In the genomic region with DNA sequence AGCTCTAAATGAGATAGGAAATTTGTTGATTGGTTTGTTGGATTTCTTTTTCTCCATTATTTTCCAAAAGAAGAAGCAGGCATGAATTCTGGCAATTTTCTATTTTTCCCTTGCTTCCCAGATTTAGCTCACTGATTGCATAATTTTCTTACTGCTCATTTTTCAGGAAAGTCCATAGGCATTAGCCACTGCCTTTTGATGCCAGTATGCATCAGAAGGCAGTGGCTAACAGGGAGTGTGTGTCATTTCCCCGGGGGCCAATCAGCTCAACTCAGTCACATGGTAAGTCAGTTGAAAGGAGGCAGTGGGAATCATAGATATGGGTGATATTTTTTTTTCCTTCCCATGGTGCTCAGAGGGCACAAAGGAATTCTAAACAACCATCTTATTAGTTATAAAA, we compare ENCODE assay signal across 27 cellular contexts.
DNase-seq lines count a peak whose midpoint lies in the region; ATAC-seq and TF ChIP-seq lines count a peak whose summit lies in the region.
"Had no signal": no experiment of that assay in that cellular context is flagged by ENCODE, and none has a peak within 500 bp of the region (broad histone marks: within the 10 kb centered on the region; RNA-seq: fewer than 3 reads in every experiment).

No MANE protein-coding gene starts in this region.

- no peak overlapping the region for H2BK12ac ChIP-seq in mesenchymal stem cell (ENCODE audit: low read length in 2 of 2)

- no peaks in the 10 kb centered on the region for H3K27me3 Mint-ChIP-seq in activated naive CD4-positive, alpha-beta T cell treated with anti-CD3 and anti-CD28 coated beads for 36 hours (ENCODE audit: low read depth)
- H3K27me3 Mint-ChIP-seq in stimulated activated naive CD8-positive, alpha-beta T cell treated with anti-CD3 and anti-CD28 coated beads, Interleukin-15, amount 100 ng/mL, for 72 hours, result no peaks in the 10 kb centered on the region
- H3K27me3 Mint-ChIP-seq: activated CD8-positive, alpha-beta memory T cell treated with anti-CD3 and anti-CD28 coated beads, Interleukin-2, amount 10 ng/mL, durations not matched to agents 7 days and 5 days; activated naive CD4-positive, alpha-beta T cell treated with anti-CD3 and anti-CD28 coated beads, Interleukin-2, amount 10 ng/mL, durations not matched to agents 7 days and 5 days; CD4-positive, alpha-beta memory T cell; stimulated activated naive CD8-positive, alpha-beta T cell treated with anti-CD3 and anti-CD28 coated beads, Interleukin-15, Interleukin-2, amounts not matched to agents 100 ng/mL and 50 ng/mL, for 24 hours had no signal

- peaks cover 3% of the 10 kb centered on the region; the same call in 1 of the 2 replicates for H3K9me1 ChIP-seq in IMR-90 (ENCODE audit: insufficient read depth, low read length)

- no peaks in the 10 kb centered on the region for H3K79me2 ChIP-seq in mammary epithelial cell (ENCODE audit: insufficient read depth, low read length)

- intact Hi-C loops in IMR-90 (cut with micrococcal nuclease), result no loop called here
- intact Hi-C loops in mammary epithelial cell (cut with micrococcal nuclease), result no loop called here
- intact Hi-C loops in activated naive CD4-positive, alpha-beta T cell treated with anti-CD3 and anti-CD28 coated beads for 36 hours (cut with micrococcal nuclease), result no loop called here

- CTCF ChIA-PET in IMR-90 (lab: Yijun Ruan, JAX) (no interaction called here), mammary epithelial cell (lab: Charles Lee; ENCODE audit: low non-redundant PET) (no interaction called here)
- CTCF ChIA-PET in activated naive CD4-positive, alpha-beta T cell treated with anti-CD3 and anti-CD28 coated beads for 36 hours (lab: Charles Lee), result no interaction called here

- no peak overlapping the region for H3K18ac ChIP-seq in IMR-90 (ENCODE audit: low read depth, low read length)
- H3K18ac ChIP-seq in mesenchymal stem cell (ENCODE audit: low read depth in 1 of 2, low read length in 2 of 2), result no peak overlapping the region

- H2BK5ac ChIP-seq in IMR-90 (ENCODE audit: low read depth, low read length, poor library complexity, severe bottlenecking) (no peak overlapping the region), mesenchymal stem cell (ENCODE audit: low read depth, low read length, poor library complexity, severe bottlenecking) (no peak overlapping the region)

- POLR2A ChIA-PET in IMR-90 (lab: Charles Lee; ENCODE audit: unreplicated experiment), result no interaction called here

- no CpG with 5 or more reads among the region's 1 CpG for WGBS in IMR-90 (ENCODE audit: extremely low coverage in 2 of 2, insufficient read length in 1 of 2), 2 experiments
- WGBS in mammary epithelial cell (ENCODE audit: low coverage, missing lambda C conversion rate), result 30% methylated on average over 1 of the region's 1 CpG
- WGBS in mesenchymal stem cell, result 100% methylated on average over 1 of the region's 1 CpG

- H3K36me3 Mint-ChIP-seq in activated naive CD4-positive, alpha-beta T cell treated with anti-CD3 and anti-CD28 coated beads for 36 hours (ENCODE audit: low read depth), result peaks cover 1% of the 10 kb centered on the region
- H3K36me3 Mint-ChIP-seq: activated CD8-positive, alpha-beta memory T cell treated with anti-CD3 and anti-CD28 coated beads, Interleukin-2, amount 10 ng/mL, durations not matched to agents 7 days and 5 days; activated naive CD4-positive, alpha-beta T cell treated with anti-CD3 and anti-CD28 coated beads, Interleukin-2, amount 10 ng/mL, durations not matched to agents 7 days and 5 days; CD4-positive, alpha-beta memory T cell had no signal

- no peak overlapping the region for H3K56ac ChIP-seq in IMR-90 (ENCODE audit: extremely low read depth, insufficient read depth, low read length)

- H3K4me2 ChIP-seq in IMR-90 (ENCODE audit: low read depth, low read length) (no peak overlapping the region), mammary epithelial cell (ENCODE audit: insufficient read depth, low read depth, low read length) (no peak overlapping the region), mesenchymal stem cell (ENCODE audit: low read length, poor library complexity, severe bottlenecking) (no peak overlapping the region)

- TF ChIP-seq CTCF in IMR-90 (conservative IDR thresholded peaks at IDR 0.05; ENCODE audit: low read depth, low read length) (no peak), mammary epithelial cell (conservative IDR thresholded peaks at IDR 0.05 in 1 of 2, IDR thresholded peaks at IDR 0.05 in 1 of 2; ENCODE audit: extremely low read depth in 1 of 2, insufficient read depth in 1 of 2, low read depth in 1 of 2, low read length in 2 of 2) (no peak)

- H4K20me1 ChIP-seq in IMR-90 (ENCODE audit: insufficient read depth, low read length), result no peaks in the 10 kb centered on the region
- H4K20me1 ChIP-seq in mammary epithelial cell (ENCODE audit: insufficient read depth, low read length), result no peaks in the 10 kb centered on the region

- no peak overlapping the region for H2BK20ac ChIP-seq in IMR-90 (ENCODE audit: low read depth, low read length)

- in situ Hi-C loops in IMR-90 (cut with MboI; ENCODE audit: low sequenced_read_pairs), result no loop called here
- in situ Hi-C loops in mammary epithelial cell (cut with MboI; ENCODE audit: low sequenced_read_pairs in 2 of 2), result no loop called here

- H3K23ac ChIP-seq in IMR-90 (ENCODE audit: low read depth, low read length) (no peak overlapping the region), mesenchymal stem cell (ENCODE audit: low read length in 2 of 2) (no peak overlapping the region)

- H4K5ac ChIP-seq in IMR-90 (ENCODE audit: low read depth, low read length), result no peak overlapping the region

- H4K91ac ChIP-seq in IMR-90 (ENCODE audit: insufficient read depth, low read depth, low read length) (no peak overlapping the region), mesenchymal stem cell (ENCODE audit: low read length) (no peak overlapping the region)

- H2AK5ac ChIP-seq in IMR-90 (ENCODE audit: low read depth, low read length) (no peak overlapping the region), mesenchymal stem cell (ENCODE audit: low read length, severe bottlenecking) (no peak overlapping the region)

- ATAC-seq in IMR-90 (ENCODE audit: low read depth) (no peak), HG03039 (IDR thresholded peaks at IDR 0.05; ENCODE audit: unreplicated experiment) (no peak)
- ATAC-seq in stimulated activated naive CD8-positive, alpha-beta T cell treated with anti-CD3 and anti-CD28 coated beads, Interleukin-15, amount 100 ng/mL, for 72 hours, result no peak
- ATAC-seq: activated CD8-positive, alpha-beta memory T cell treated with anti-CD3 and anti-CD28 coated beads, Interleukin-2, amount 10 ng/mL, durations not matched to agents 7 days and 5 days; activated T-cell treated with anti-CD3 and anti-CD28 coated beads, Interleukin-2, amount 50 U/mL, for 72 hours; HepG2; sciatic nerve had no signal

- TF ChIP-seq POLR2A in IMR-90 (IDR thresholded peaks at IDR 0.05; ENCODE audit: low read depth, low read length), result no peak

- H3K27ac Mint-ChIP-seq in activated naive CD4-positive, alpha-beta T cell treated with anti-CD3 and anti-CD28 coated beads for 36 hours, result no peak overlapping the region
- H3K27ac Mint-ChIP-seq in stimulated activated naive CD8-positive, alpha-beta T cell treated with anti-CD3 and anti-CD28 coated beads, Interleukin-15, amount 100 ng/mL, for 72 hours, result no peak overlapping the region
- H3K27ac Mint-ChIP-seq: activated CD8-positive, alpha-beta memory T cell treated with anti-CD3 and anti-CD28 coated beads, Interleukin-2, amount 10 ng/mL, durations not matched to agents 7 days and 5 days; activated naive CD4-positive, alpha-beta T cell treated with anti-CD3 and anti-CD28 coated beads, Interleukin-2, amount 10 ng/mL, durations not matched to agents 7 days and 5 days; activated T-cell treated with anti-CD3 and anti-CD28 coated beads, Interleukin-2, amount 50 U/mL, for 72 hours; CD4-positive, alpha-beta memory T cell; H9; progenitor cell of endocrine pancreas; stimulated activated naive CD8-positive, alpha-beta T cell treated with anti-CD3 and anti-CD28 coated beads, Interleukin-15, Interleukin-2, amounts not matched to agents 100 ng/mL and 50 ng/mL, for 24 hours had no signal

- H3K9me3 ChIP-seq in IMR-90 (ENCODE audit: control insufficient read depth, insufficient read depth, low read length) (no peaks in the 10 kb centered on the region), mammary epithelial cell (replicated peaks; ENCODE audit: insufficient read depth, low read length) (no peaks in the 10 kb centered on the region), mesenchymal stem cell (ENCODE audit: control insufficient read depth, low read length) (no peaks in the 10 kb centered on the region)
- H3K9me3 ChIP-seq: transverse colon had no signal

- dilution Hi-C loops in IMR-90 (cut with HindIII; ENCODE audit: low sequenced_read_pairs, unreplicated experiment) (no loop called here), mammary epithelial cell (cut with HindIII; ENCODE audit: low sequenced_read_pairs) (no loop called here)

- DNase-seq in AG20443 (ENCODE audit: low spot score), result peak; percentile 17
- peak; percentile 70 for DNase-seq in IMR-90
- DNase-seq in mammary epithelial cell, result peak; percentile 36
- DNase-seq in mesenchymal stem cell, result peak; percentile 9
- DNase-seq in activated naive CD4-positive, alpha-beta T cell treated with anti-CD3 and anti-CD28 coated beads for 36 hours, result no peak
- no peak for DNase-seq in stimulated activated naive CD8-positive, alpha-beta T cell treated with anti-CD3 and anti-CD28 coated beads, Interleukin-15, amount 100 ng/mL, for 72 hours
- DNase-seq in activated effector memory CD4-positive, alpha-beta T cell treated with Interleukin-2 at 50 U/mL for 16 hours, result no peak
- DNase-seq: activated CD4-positive, alpha-beta T cell treated with anti-CD3 and anti-CD28 coated beads, Interleukin-2, amount 50 U/mL, for 1 hour; activated CD8-positive, alpha-beta memory T cell treated with anti-CD3 and anti-CD28 coated beads, Interleukin-2, amount 10 ng/mL, durations not matched to agents 7 days and 5 days; activated naive CD4-positive, alpha-beta T cell treated with anti-CD3 and anti-CD28 coated beads, Interleukin-2, amount 10 ng/mL, durations not matched to agents 7 days and 5 days; activated T-cell treated with anti-CD3 and anti-CD28 coated beads, Interleukin-2, amount 50 U/mL, for 72 hours; amygdala; CD4-positive, alpha-beta memory T cell; central memory CD4-positive, alpha-beta T cell; dermis blood vessel endothelial cell; H9; head of caudate nucleus; kidney glomerular epithelial cell; NCI-H1436; NCI-H2171; NCI-H510A treated with DMSO at 0.1 percent for 48 hours; transverse colon had no signal

- no peak overlapping the region for H3K14ac ChIP-seq in IMR-90 (replicated peaks; ENCODE audit: low read depth, low read length)
- H3K14ac ChIP-seq in mesenchymal stem cell (ENCODE audit: low read length in 2 of 2), result no peak overlapping the region

- H3K4me3 Mint-ChIP-seq in activated naive CD4-positive, alpha-beta T cell treated with anti-CD3 and anti-CD28 coated beads for 36 hours, result no peak overlapping the region
- no peak overlapping the region for H3K4me3 Mint-ChIP-seq in stimulated activated naive CD8-positive, alpha-beta T cell treated with anti-CD3 and anti-CD28 coated beads, Interleukin-15, amount 100 ng/mL, for 72 hours
- H3K4me3 Mint-ChIP-seq: activated CD8-positive, alpha-beta memory T cell treated with anti-CD3 and anti-CD28 coated beads, Interleukin-2, amount 10 ng/mL, durations not matched to agents 7 days and 5 days; activated naive CD4-positive, alpha-beta T cell treated with anti-CD3 and anti-CD28 coated beads, Interleukin-2, amount 10 ng/mL, durations not matched to agents 7 days and 5 days; activated T-cell treated with anti-CD3 and anti-CD28 coated beads, Interleukin-2, amount 50 U/mL, for 72 hours; CD4-positive, alpha-beta memory T cell; H9; stimulated activated naive CD8-positive, alpha-beta T cell treated with anti-CD3 and anti-CD28 coated beads, Interleukin-15, Interleukin-2, amounts not matched to agents 100 ng/mL and 50 ng/mL, for 24 hours had no signal

- H2BK15ac ChIP-seq in IMR-90 (ENCODE audit: low read depth, low read length) (no peak overlapping the region), mesenchymal stem cell (ENCODE audit: low read depth, poor library complexity, severe bottlenecking) (no peak overlapping the region)

- H3K79me1 ChIP-seq in IMR-90 (ENCODE audit: low read depth in 1 of 2, low read length in 2 of 2) (no peaks in the 10 kb centered on the region), mesenchymal stem cell (replicated peaks; ENCODE audit: low read length, poor library complexity, severe bottlenecking) (no peaks in the 10 kb centered on the region)

- H3K4me1 ChIP-seq in IMR-90 (ENCODE audit: control insufficient read depth, insufficient read depth, low read length) (peaks cover 2% of the 10 kb centered on the region; the same call in 1 of the 2 replicates), mammary epithelial cell (ENCODE audit: insufficient read depth, low read length) (no peaks in the 10 kb centered on the region), mesenchymal stem cell (ENCODE audit: control insufficient read depth, insufficient read depth, low read depth, low read length) (peaks cover 1% of the 10 kb centered on the region)
- H3K4me1 ChIP-seq: transverse colon had no signal

- BruUV-seq in IMR-90 (replicated peaks; lab: Mats Ljungman, UMichigan) (no TSS peak), mammary epithelial cell (replicated peaks; lab: Mats Ljungman, UMichigan) (no TSS peak)

- H2AK9ac ChIP-seq in IMR-90 (replicated peaks; ENCODE audit: low read depth, low read length, poor library complexity), result no peak overlapping the region

- no peak overlapping the region for H2BK120ac ChIP-seq in IMR-90 (ENCODE audit: low read depth, low read length)
- H2BK120ac ChIP-seq in mesenchymal stem cell (ENCODE audit: low read depth, low read length), result no peak overlapping the region

- no peaks in the 10 kb centered on the region for H3K4me1 Mint-ChIP-seq in activated naive CD4-positive, alpha-beta T cell treated with anti-CD3 and anti-CD28 coated beads for 36 hours (ENCODE audit: low read depth)
- H3K4me1 Mint-ChIP-seq in stimulated activated naive CD8-positive, alpha-beta T cell treated with anti-CD3 and anti-CD28 coated beads, Interleukin-15, amount 100 ng/mL, for 72 hours, result no peaks in the 10 kb centered on the region
- H3K4me1 Mint-ChIP-seq: activated CD8-positive, alpha-beta memory T cell treated with anti-CD3 and anti-CD28 coated beads, Interleukin-2, amount 10 ng/mL, durations not matched to agents 7 days and 5 days; activated naive CD4-positive, alpha-beta T cell treated with anti-CD3 and anti-CD28 coated beads, Interleukin-2, amount 10 ng/mL, durations not matched to agents 7 days and 5 days; CD4-positive, alpha-beta memory T cell had no signal

- no peak for TF ChIP-seq RAD21 in IMR-90 (IDR thresholded peaks at IDR 0.05; ENCODE audit: low read length)

- H3K36me3 ChIP-seq in IMR-90 (ENCODE audit: control insufficient read depth, insufficient read depth, low read length) (no peaks in the 10 kb centered on the region), mammary epithelial cell (ENCODE audit: insufficient read depth, low read length) (no peaks in the 10 kb centered on the region), mesenchymal stem cell (ENCODE audit: control insufficient read depth in 1 of 2, insufficient read depth in 2 of 2, low read depth in 1 of 2, low read length in 2 of 2) (no peaks in the 10 kb centered on the region)
- H3K36me3 ChIP-seq: transverse colon had no signal

- H3K4ac ChIP-seq in IMR-90 (ENCODE audit: low read depth, low read length) (no peak overlapping the region), mesenchymal stem cell (ENCODE audit: low read depth in 1 of 2, low read length in 2 of 2) (no peak overlapping the region)

- no peak overlapping the region for H4K8ac ChIP-seq in IMR-90 (ENCODE audit: low read depth in 2 of 2, low read length in 2 of 2)
- no peak overlapping the region for H4K8ac ChIP-seq in mesenchymal stem cell (ENCODE audit: low read length)

- H3K27ac ChIP-seq in IMR-90 (ENCODE audit: insufficient read depth, low read length), result no peak overlapping the region
- H3K27ac ChIP-seq in mammary epithelial cell (ENCODE audit: insufficient read depth, low read depth, low read length), result no peak overlapping the region
- no peak overlapping the region for H3K27ac ChIP-seq in mesenchymal stem cell (ENCODE audit: low read length, poor library complexity, severe bottlenecking)
- H3K27ac ChIP-seq: transverse colon had no signal

- peaks cover 10% of the 10 kb centered on the region for H3K9me3 Mint-ChIP-seq in activated naive CD4-positive, alpha-beta T cell treated with anti-CD3 and anti-CD28 coated beads for 36 hours
- peaks cover 0 to 22% of the 10 kb centered on the region in 2 donors for H3K9me3 Mint-ChIP-seq in stimulated activated naive CD8-positive, alpha-beta T cell treated with anti-CD3 and anti-CD28 coated beads, Interleukin-15, amount 100 ng/mL, for 72 hours
- H3K9me3 Mint-ChIP-seq: H9 had no signal

- H3K4me3 ChIP-seq in IMR-90 (ENCODE audit: insufficient read depth, low read depth, low read length) (no peak overlapping the region), mammary epithelial cell (replicated peaks in 1 of 3; ENCODE audit: insufficient read depth in 1 of 3, low read depth in 2 of 3, low read length in 3 of 3) (no peak overlapping the region), mesenchymal stem cell (ENCODE audit: insufficient read depth in 1 of 2, low read depth in 1 of 2, low read length in 2 of 2) (no peak overlapping the region)
- H3K4me3 ChIP-seq: transverse colon had no signal

- no peak overlapping the region for H2AFZ ChIP-seq in IMR-90 (replicated peaks; ENCODE audit: low read length, poor library complexity)
- no peak overlapping the region for H2AFZ ChIP-seq in mammary epithelial cell (ENCODE audit: low read depth, low read length)
- H2AFZ ChIP-seq in mesenchymal stem cell (ENCODE audit: low read depth, low read length), result no peak overlapping the region

- H3K9ac ChIP-seq in IMR-90 (ENCODE audit: low read depth, low read length) (no peak overlapping the region), mammary epithelial cell (ENCODE audit: insufficient read depth, low read length) (no peak overlapping the region), mesenchymal stem cell (ENCODE audit: low read length) (peak overlapping the region; percentile 72)

- H3K27me3 ChIP-seq in IMR-90 (ENCODE audit: control insufficient read depth, insufficient read depth, low read length), result no peaks in the 10 kb centered on the region
- no peaks in the 10 kb centered on the region for H3K27me3 ChIP-seq in mammary epithelial cell (ENCODE audit: insufficient read depth, low read length)
- H3K27me3 ChIP-seq in mesenchymal stem cell (ENCODE audit: control insufficient read depth in 1 of 2, insufficient read depth in 1 of 2, low read length in 2 of 2), result no peaks in the 10 kb centered on the region
- H3K27me3 ChIP-seq: transverse colon had no signal

Comparison
In these comparisons a context has a peak if more than half of its experiments do, and no peak if none do; other contexts are left out.
1. DNase-seq: peak in AG20443 (single experiment), IMR-90 (single experiment), mammary epithelial cell (single experiment) and mesenchymal stem cell (single experiment); none in activated naive CD4-positive, alpha-beta T cell treated with anti-CD3 and anti-CD28 coated beads for 36 hours (single experiment), stimulated activated naive CD8-positive, alpha-beta T cell treated with anti-CD3 and anti-CD28 coated beads, Interleukin-15, amount 100 ng/mL, for 72 hours (0 of 2) and activated effector memory CD4-positive, alpha-beta T cell treated with Interleukin-2 at 50 U/mL for 16 hours (single experiment).